Comparison of ENCODE assay signal across 1 cellular context in the genomic region with DNA sequence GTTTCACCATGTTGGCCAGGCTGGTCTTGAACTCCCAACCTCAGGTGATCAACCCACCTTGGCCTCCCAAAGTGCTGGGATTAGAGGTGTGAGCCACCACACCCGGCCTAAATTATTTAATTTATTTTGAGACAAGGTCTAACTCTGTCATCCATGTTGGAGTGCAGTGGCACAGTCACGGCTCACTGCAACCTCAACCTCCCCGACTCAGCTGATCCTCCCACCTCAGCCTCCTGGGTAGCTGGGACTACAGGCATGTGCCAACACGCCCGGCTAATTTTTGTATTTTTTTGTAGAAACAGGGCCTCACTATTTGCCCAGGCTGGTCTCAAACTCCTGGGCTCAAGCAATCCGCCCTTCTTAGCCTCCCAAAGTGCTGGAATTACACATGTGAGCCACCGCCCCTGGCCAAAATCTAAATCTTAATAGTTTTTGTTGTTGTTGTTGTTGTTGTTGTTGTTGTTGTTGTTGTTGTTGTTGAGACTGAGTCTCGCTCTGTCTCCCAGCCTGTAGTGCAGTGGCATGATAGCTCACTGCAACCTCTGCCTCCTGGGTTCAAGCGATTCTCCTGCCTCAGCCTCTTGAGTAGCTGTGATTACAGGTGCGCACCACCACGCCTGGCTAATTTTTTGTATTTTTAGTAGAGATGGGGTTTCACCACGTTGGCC.
TF ChIP-seq lines count a peak whose summit lies in the region.

No MANE protein-coding gene starts in this region.

TF ChIP-seq in K562, 482 proteins besides CTCF, POLR2A, EP300 and RAD21:
- TF ChIP-seq FOXP1 (CRISPR knock-in tag; IDR thresholded peaks at IDR 0.05), result peak; percentile 61; the same call in 1 of the 2 replicates
- peak; percentile 55; the same call in 1 of the 2 replicates for TF ChIP-seq FOXP4 (CRISPR knock-in tag; IDR thresholded peaks at IDR 0.05; ENCODE audit: borderline replicate concordance)
